Comparison of ENCODE assay signal across 8 cellular contexts in the genomic region with DNA sequence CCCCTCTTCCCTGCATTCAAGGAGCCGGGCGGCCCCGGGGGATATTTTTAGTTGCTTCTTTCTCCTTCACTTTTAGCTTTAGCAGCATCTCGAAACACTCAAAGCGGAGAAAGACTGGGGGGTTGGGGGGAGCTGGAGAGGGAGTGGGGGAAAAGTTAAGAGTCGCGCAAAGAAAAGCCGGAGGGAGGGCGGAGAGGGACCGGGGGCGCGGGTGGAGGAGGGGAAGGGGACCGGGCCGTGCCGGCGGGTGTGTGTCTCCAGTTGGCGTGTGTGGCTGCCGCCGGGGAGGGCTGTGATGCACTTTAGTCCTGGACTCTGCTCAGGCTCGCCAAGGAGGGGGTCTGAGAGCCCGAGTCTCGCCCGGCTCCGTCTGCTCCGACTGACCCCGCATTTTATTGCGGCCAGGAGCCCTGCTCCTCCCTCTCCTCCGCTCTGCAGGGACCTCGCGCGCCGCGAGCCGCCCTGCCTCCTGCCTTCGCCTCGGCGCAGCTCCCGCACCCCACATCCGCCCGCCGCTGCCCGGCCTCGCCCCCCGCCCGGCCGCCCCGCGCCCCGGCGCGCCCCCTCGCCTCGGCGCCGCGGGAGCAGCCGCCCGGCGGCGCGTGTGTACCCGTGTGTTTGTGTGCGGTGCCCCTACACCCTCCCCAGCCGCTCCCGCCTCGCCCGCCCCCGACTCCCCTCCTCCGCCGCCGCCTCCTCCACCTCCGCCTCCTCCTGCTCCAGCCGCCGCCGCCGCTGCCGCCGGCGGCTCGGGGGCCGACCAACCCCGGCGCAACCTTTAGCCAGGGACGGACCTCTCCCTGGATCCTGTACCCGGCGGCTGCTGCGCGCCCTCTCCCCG. TPM values are rescaled to one million over a fixed set of nuclear protein-coding genes. Genes with fewer than 3 reads are reported as not detected.
DNase-seq lines count a peak whose midpoint lies in the region; ATAC-seq and TF ChIP-seq lines count a peak whose summit lies in the region.

No MANE protein-coding gene starts in this region.

- H3K27me3 ChIP-seq in adrenal gland = no peaks in the 10 kb centered on the region
- H3K27me3 ChIP-seq in left ventricle myocardium inferior (ENCODE audit: low read depth) = no peaks in the 10 kb centered on the region
- H3K27me3 ChIP-seq in uterus = no peaks in the 10 kb centered on the region

- peak in 1 of 6 experiments; percentile 4 for TF ChIP-seq CTCF in adrenal gland (IDR thresholded peaks at IDR 0.05)
- no peak for TF ChIP-seq CTCF in left ventricle myocardium inferior (IDR thresholded peaks at IDR 0.05; ENCODE audit: borderline replicate concordance)
- TF ChIP-seq CTCF in uterus (IDR thresholded peaks at IDR 0.05) = no peak

- 0 to 1% (median 0%) methylated on average over 19 to 89 of the region's 89 CpGs for WGBS in adrenal gland, 4 donors

- peak overlapping the region; percentile 82 to 95 (median 87) for H3K27ac ChIP-seq in adrenal gland
- peak overlapping the region; percentile 99 for H3K27ac ChIP-seq in left ventricle myocardium inferior (replicated peaks)
- H3K27ac ChIP-seq in uterus = peak overlapping the region; percentile 98 to 99

- ATAC-seq in HG03460 (IDR thresholded peaks at IDR 0.05; ENCODE audit: unreplicated experiment) (peak; percentile 15), SK-N-SH treated with all-trans-retinoic acid at 6 μM for 48 hours (peak; percentile 30)

- H3K4me3 ChIP-seq in adrenal gland (peak overlapping the region; percentile 62 to 80 (median 66)), left ventricle myocardium inferior (peak overlapping the region; percentile 89), uterus (peak overlapping the region; percentile 71 to 89)

- H3K9me3 ChIP-seq in adrenal gland (replicated peaks in 1 of 3) (no peaks in the 10 kb centered on the region), left ventricle myocardium inferior (replicated peaks) (no peaks in the 10 kb centered on the region), uterus (no peaks in the 10 kb centered on the region)

- TF ChIP-seq POLR2A in adrenal gland (IDR thresholded peaks at IDR 0.05) (peak in 1 of 2 donors; percentile 54), uterus (IDR thresholded peaks at IDR 0.05) (peak in 1 of 2 donors; percentile 39)

- no peaks in the 10 kb centered on the region for H3K36me3 ChIP-seq in adrenal gland (replicated peaks in 1 of 2)
- no peaks in the 10 kb centered on the region for H3K36me3 ChIP-seq in left ventricle myocardium inferior
- no peaks in the 10 kb centered on the region for H3K36me3 ChIP-seq in uterus

- DNase-seq in NCI-H2196 (lab: John Stamatoyannopoulos, UW; ENCODE audit: unreplicated experiment) (peak; percentile 15), NCI-H2196 treated with DMSO at 0.1 percent for 48 hours (lab: John Stamatoyannopoulos, UW; ENCODE audit: unreplicated experiment) (no peak), adrenal gland (peak; percentile 60 to 80 (median 75)), left ventricle myocardium inferior (peak; percentile 67), pons (ENCODE audit: low spot score) (peak; percentile 51), uterus (peak; percentile 67 to 74)

- intact Hi-C loops in adrenal gland (cut with DNase I) (loop anchor here in 1 of 2 donors (5.0 to 10.0 kb wide), 2 partner anchors 50 to 92 kb away; no protein-coding TSS in a partner anchor), left ventricle myocardium inferior (cut with micrococcal nuclease) (no loop called here), uterus (cut with DNase I; ENCODE audit: low total_unique reads) (loop anchor here (5.0 kb wide), 1 partner anchor 205 kb away; no protein-coding TSS in a partner anchor)

- peaks cover 5 to 39% of the 10 kb centered on the region in 2 donors for H3K4me1 ChIP-seq in adrenal gland (replicated peaks in 1 of 2)
- peaks cover 49% of the 10 kb centered on the region for H3K4me1 ChIP-seq in left ventricle myocardium inferior
- H3K4me1 ChIP-seq in uterus = peaks cover 0 to 4% of the 10 kb centered on the region in 2 donors

TF ChIP-seq in SK-N-SH treated with all-trans-retinoic acid at 6 μM for 48 hours, 23 proteins besides CTCF, POLR2A, EP300 and RAD21:
- TF ChIP-seq, protein P1, sequence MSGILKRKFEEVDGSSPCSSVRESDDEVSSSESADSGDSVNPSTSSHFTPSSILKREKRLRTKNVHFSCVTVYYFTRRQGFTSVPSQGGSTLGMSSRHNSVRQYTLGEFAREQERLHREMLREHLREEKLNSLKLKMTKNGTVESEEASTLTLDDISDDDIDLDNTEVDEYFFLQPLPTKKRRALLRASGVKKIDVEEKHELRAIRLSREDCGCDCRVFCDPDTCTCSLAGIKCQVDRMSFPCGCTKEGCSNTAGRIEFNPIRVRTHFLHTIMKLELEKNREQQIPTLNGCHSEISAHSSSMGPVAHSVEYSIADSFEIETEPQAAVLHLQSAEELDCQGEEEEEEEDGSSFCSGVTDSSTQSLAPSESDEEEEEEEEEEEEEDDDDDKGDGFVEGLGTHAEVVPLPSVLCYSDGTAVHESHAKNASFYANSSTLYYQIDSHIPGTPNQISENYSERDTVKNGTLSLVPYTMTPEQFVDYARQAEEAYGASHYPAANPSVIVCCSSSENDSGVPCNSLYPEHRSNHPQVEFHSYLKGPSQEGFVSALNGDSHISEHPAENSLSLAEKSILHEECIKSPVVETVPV (CRISPR knock-in tag; IDR thresholded peaks at IDR 0.05) = 0 out of 2 replicates have a peak, but pooled peaks have one; percentile 23
- TF ChIP-seq POU6F1 (CRISPR knock-in tag; IDR thresholded peaks at IDR 0.05; ENCODE audit: borderline replicate concordance, low read depth) (no peak), ESRRG (CRISPR knock-in tag; IDR thresholded peaks at IDR 0.05) (0 out of 2 replicates have a peak, but pooled peaks have one; percentile 65), GLIS3 (CRISPR knock-in tag; IDR thresholded peaks at IDR 0.05) (peak; percentile 91)

RNA-seq across cellular contexts. Expression of gene ZNF827, which starts 1.4 kb away (rescaled TPM):
- total RNA-seq in adrenal gland (10 to 100 TPM; 16.5 to 37.1 (median 27.3) TPM), left ventricle myocardium inferior (19.0 TPM), uterus (10 to 100 TPM in 2 of 4 donors, 1 to 10 TPM in 2; 2.9 to 33.1 (median 14.2) TPM)
- 10 to 100 TPM in 2 of 3 donors, 1 to 10 TPM in 1; 8.0 to 16.8 (median 14.0) TPM for polyA plus RNA-seq in adrenal gland
